Comparison of ENCODE assay signal across 1 cellular context in the genomic region with DNA sequence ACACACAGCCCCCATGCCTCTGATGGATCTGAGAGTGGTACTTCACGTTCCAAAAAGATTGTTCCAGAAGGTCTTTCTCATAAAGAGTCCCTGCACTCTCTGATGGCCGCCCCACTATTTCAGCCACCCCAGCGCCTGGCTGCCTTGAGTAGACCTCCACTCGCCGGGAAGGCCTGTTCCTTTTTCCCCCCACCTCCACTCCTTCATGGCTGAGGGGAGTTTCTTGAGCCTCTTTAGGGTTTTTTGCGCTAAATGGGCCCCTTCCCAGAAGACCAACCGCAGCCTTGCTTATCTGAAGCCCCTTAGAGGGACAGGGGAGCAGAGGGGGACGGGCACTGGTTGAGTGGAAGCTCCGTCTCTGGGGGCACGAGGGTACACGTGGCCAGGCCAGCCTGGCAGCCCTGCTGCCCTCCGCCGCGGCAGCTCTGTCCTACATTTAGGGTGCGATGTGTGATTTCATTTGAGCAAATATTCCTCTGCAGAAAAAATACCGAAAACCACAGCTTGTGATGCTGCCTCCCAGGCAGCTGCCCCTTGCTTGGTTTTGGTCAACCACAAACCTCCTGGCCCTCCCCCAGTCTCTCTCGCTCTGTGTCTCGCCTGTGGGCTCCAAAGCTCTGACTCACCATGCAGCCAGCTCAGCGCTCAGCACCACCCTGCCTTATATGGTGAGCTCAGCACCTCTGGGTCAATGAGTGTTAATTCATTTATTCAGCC.
TF ChIP-seq lines count a peak whose summit lies in the region.

No MANE protein-coding gene starts in this region.

TF ChIP-seq in A549, 52 proteins besides CTCF, POLR2A, EP300 and RAD21 (continued from another document):
- TF ChIP-seq NFE2L2 (conservative IDR thresholded peaks at IDR 0.05; ENCODE audit: low read length) (no peak), ZNF302 (CRISPR knock-in tag; IDR thresholded peaks at IDR 0.05) (peak; percentile 87; the same call in 1 of the 2 replicates), RNF2 (IDR thresholded peaks at IDR 0.05; ENCODE audit: borderline replicate concordance, low read depth) (no peak), GATA3 (IDR thresholded peaks at IDR 0.05; ENCODE audit: borderline replicate concordance) (peak; percentile 47; the same call in 1 of the 2 replicates), KDM5A (IDR thresholded peaks at IDR 0.05) (no peak), JUNB (IDR thresholded peaks at IDR 0.05) (peak; percentile 43), EHF (CRISPR knock-in tag; IDR thresholded peaks at IDR 0.05) (0 out of 2 replicates have a peak, but pooled peaks have one; percentile 66)
- TF ChIP-seq, protein P1, sequence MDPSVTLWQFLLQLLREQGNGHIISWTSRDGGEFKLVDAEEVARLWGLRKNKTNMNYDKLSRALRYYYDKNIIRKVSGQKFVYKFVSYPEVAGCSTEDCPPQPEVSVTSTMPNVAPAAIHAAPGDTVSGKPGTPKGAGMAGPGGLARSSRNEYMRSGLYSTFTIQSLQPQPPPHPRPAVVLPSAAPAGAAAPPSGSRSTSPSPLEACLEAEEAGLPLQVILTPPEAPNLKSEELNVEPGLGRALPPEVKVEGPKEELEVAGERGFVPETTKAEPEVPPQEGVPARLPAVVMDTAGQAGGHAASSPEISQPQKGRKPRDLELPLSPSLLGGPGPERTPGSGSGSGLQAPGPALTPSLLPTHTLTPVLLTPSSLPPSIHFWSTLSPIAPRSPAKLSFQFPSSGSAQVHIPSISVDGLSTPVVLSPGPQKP (IDR thresholded peaks at IDR 0.05; ENCODE audit: low read depth, low read length) = no peak
